ENCODE assay signal across 8 cellular contexts in the genomic region with DNA sequence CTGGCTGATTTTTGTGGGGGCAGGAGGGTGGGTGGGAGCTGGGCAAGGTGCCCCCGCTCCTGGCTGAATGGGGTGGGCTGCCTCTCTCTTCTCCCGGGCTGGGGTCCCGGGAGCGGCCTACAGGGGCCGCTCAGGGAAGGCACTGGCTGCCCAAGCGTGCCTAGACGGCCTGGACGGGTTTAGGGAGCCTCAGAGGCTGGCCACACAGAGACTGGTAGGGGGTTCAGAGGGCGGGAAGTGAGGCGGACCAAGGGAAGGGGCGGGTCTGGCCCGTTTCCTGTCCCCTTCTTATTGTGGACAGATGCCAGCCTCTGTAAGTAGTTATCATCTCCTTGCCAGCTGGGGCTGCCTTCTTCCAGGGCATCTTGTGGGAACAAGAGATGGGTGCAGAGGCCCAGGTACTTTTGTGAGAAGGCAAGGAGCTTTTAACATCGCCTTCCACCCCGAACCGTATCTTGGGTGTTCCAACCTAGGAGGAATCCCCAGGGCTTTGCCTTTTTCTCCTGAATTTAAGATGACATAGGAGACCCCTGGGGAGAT. TPM values are rescaled to one million over a fixed set of nuclear protein-coding genes. Genes with fewer than 3 reads are reported as not detected.
DNase-seq lines count a peak whose midpoint lies in the region; ATAC-seq lines count a peak whose summit lies in the region.

No MANE protein-coding gene starts in this region.

- peaks cover 1% of the 10 kb centered on the region for H3K27me3 Mint-ChIP-seq in activated naive CD4-positive, alpha-beta T cell treated with anti-CD3 and anti-CD28 coated beads for 36 hours (ENCODE audit: low read depth)
- peaks cover 8% of the 10 kb centered on the region for H3K27me3 Mint-ChIP-seq in activated naive CD8-positive, alpha-beta T cell treated with anti-CD3 and anti-CD28 coated beads, Interleukin-2, amount 50 U/mL, for 24 hours

- H3K27ac Mint-ChIP-seq in activated naive CD4-positive, alpha-beta T cell treated with anti-CD3 and anti-CD28 coated beads for 36 hours, result peak overlapping the region; percentile 82
- peak overlapping the region; percentile 91 for H3K27ac Mint-ChIP-seq in activated naive CD8-positive, alpha-beta T cell treated with anti-CD3 and anti-CD28 coated beads, Interleukin-2, amount 50 U/mL, for 24 hours
- H3K27ac Mint-ChIP-seq in stimulated activated effector memory CD8-positive, alpha-beta T cell treated with anti-CD3 and anti-CD28 coated beads, Interleukin-12 subunit alpha, Interleukin-12 subunit beta, amount 100 ng/mL, for 72 hours, result peak overlapping the region; percentile 97

- peak; percentile 44 for ATAC-seq in HG03159 (IDR thresholded peaks at IDR 0.05; ENCODE audit: unreplicated experiment)
- peak; percentile 34 for ATAC-seq in activated naive CD8-positive, alpha-beta T cell treated with anti-CD3 and anti-CD28 coated beads, Interleukin-2, amount 50 U/mL, for 24 hours
- ATAC-seq in stimulated activated effector memory CD8-positive, alpha-beta T cell treated with anti-CD3 and anti-CD28 coated beads, Interleukin-12 subunit alpha, Interleukin-12 subunit beta, amount 100 ng/mL, for 72 hours, result peak; percentile 66

- peaks cover 19% of the 10 kb centered on the region for H3K4me1 Mint-ChIP-seq in activated naive CD4-positive, alpha-beta T cell treated with anti-CD3 and anti-CD28 coated beads for 36 hours (ENCODE audit: low read depth)
- H3K4me1 Mint-ChIP-seq in activated naive CD8-positive, alpha-beta T cell treated with anti-CD3 and anti-CD28 coated beads, Interleukin-2, amount 50 U/mL, for 24 hours, result peaks cover 19% of the 10 kb centered on the region
- peaks cover 34% of the 10 kb centered on the region for H3K4me1 Mint-ChIP-seq in stimulated activated effector memory CD8-positive, alpha-beta T cell treated with anti-CD3 and anti-CD28 coated beads, Interleukin-12 subunit alpha, Interleukin-12 subunit beta, amount 100 ng/mL, for 72 hours

- peak overlapping the region; percentile 36; the same call in 1 of the 2 replicates for H3K4me3 ChIP-seq in iPS-18c (ENCODE audit: insufficient read depth, low read depth, low read length)

- H3K4me3 Mint-ChIP-seq in activated naive CD4-positive, alpha-beta T cell treated with anti-CD3 and anti-CD28 coated beads for 36 hours, result peak overlapping the region; percentile 96
- H3K4me3 Mint-ChIP-seq in activated naive CD8-positive, alpha-beta T cell treated with anti-CD3 and anti-CD28 coated beads, Interleukin-2, amount 50 U/mL, for 24 hours, result peak overlapping the region; percentile 90
- H3K4me3 Mint-ChIP-seq in stimulated activated effector memory CD8-positive, alpha-beta T cell treated with anti-CD3 and anti-CD28 coated beads, Interleukin-12 subunit alpha, Interleukin-12 subunit beta, amount 100 ng/mL, for 72 hours, result peak overlapping the region; percentile 96

- H3K9me3 Mint-ChIP-seq in activated naive CD4-positive, alpha-beta T cell treated with anti-CD3 and anti-CD28 coated beads for 36 hours, result no peaks in the 10 kb centered on the region
- H3K9me3 Mint-ChIP-seq in activated naive CD8-positive, alpha-beta T cell treated with anti-CD3 and anti-CD28 coated beads, Interleukin-2, amount 50 U/mL, for 24 hours, result no peaks in the 10 kb centered on the region
- H3K9me3 Mint-ChIP-seq in stimulated activated effector memory CD8-positive, alpha-beta T cell treated with anti-CD3 and anti-CD28 coated beads, Interleukin-12 subunit alpha, Interleukin-12 subunit beta, amount 100 ng/mL, for 72 hours, result no peaks in the 10 kb centered on the region

- CTCF ChIA-PET in activated naive CD4-positive, alpha-beta T cell treated with anti-CD3 and anti-CD28 coated beads for 36 hours (lab: Charles Lee), result interaction anchor here (0.6 to 3.1 kb wide), 3 partner anchors 14 to 346 kb away, joined by 4 to 13 read pairs (median 6); no protein-coding TSS in a partner anchor

- DNase-seq in activated naive CD4-positive, alpha-beta T cell treated with anti-CD3 and anti-CD28 coated beads for 36 hours, result peak; percentile 24
- DNase-seq in activated naive CD4-positive, alpha-beta T cell treated with Interleukin-2 at 50 U/mL for 16 hours, result no peak
- no peak for DNase-seq in activated naive CD8-positive, alpha-beta T cell treated with anti-CD3 and anti-CD28 coated beads, Interleukin-2, amount 50 U/mL, for 24 hours
- no peak for DNase-seq in stimulated activated effector memory CD8-positive, alpha-beta T cell treated with anti-CD3 and anti-CD28 coated beads, Interleukin-12 subunit alpha, Interleukin-12 subunit beta, amount 100 ng/mL, for 72 hours (ENCODE audit: low spot score in 2 of 2)
- DNase-seq in KG1 (lab: John Stamatoyannopoulos, UW) (no peak), OCI-M1 (lab: John Stamatoyannopoulos, UW) (no peak)

- peaks cover 2% of the 10 kb centered on the region for H3K36me3 Mint-ChIP-seq in activated naive CD4-positive, alpha-beta T cell treated with anti-CD3 and anti-CD28 coated beads for 36 hours (ENCODE audit: low read depth)
- H3K36me3 Mint-ChIP-seq in activated naive CD8-positive, alpha-beta T cell treated with anti-CD3 and anti-CD28 coated beads, Interleukin-2, amount 50 U/mL, for 24 hours (ENCODE audit: low read depth), result peaks cover 2% of the 10 kb centered on the region
- H3K36me3 Mint-ChIP-seq in stimulated activated effector memory CD8-positive, alpha-beta T cell treated with anti-CD3 and anti-CD28 coated beads, Interleukin-12 subunit alpha, Interleukin-12 subunit beta, amount 100 ng/mL, for 72 hours, result peaks cover 22% of the 10 kb centered on the region

- intact Hi-C loops in activated naive CD4-positive, alpha-beta T cell treated with anti-CD3 and anti-CD28 coated beads for 36 hours (cut with micrococcal nuclease), result no loop called here

- H3K9me3 ChIP-seq in iPS-18c (ENCODE audit: control insufficient read depth, insufficient read depth, low read length), result no peaks in the 10 kb centered on the region

RNA-seq across cellular contexts. Expression of gene CD40, which starts 0.4 kb away (rescaled TPM):
- total RNA-seq in activated naive CD4-positive, alpha-beta T cell treated with anti-CD3 and anti-CD28 coated beads for 36 hours, result 1 to 10 TPM; 6.1 to 6.3 TPM

RNA-seq across cellular contexts. Expression of gene NCOA5, which starts 28.8 kb away (rescaled TPM):
- total RNA-seq in activated naive CD4-positive, alpha-beta T cell treated with anti-CD3 and anti-CD28 coated beads for 36 hours, result 1 to 10 TPM; 4.4 to 5.1 TPM
